In the genomic region with DNA sequence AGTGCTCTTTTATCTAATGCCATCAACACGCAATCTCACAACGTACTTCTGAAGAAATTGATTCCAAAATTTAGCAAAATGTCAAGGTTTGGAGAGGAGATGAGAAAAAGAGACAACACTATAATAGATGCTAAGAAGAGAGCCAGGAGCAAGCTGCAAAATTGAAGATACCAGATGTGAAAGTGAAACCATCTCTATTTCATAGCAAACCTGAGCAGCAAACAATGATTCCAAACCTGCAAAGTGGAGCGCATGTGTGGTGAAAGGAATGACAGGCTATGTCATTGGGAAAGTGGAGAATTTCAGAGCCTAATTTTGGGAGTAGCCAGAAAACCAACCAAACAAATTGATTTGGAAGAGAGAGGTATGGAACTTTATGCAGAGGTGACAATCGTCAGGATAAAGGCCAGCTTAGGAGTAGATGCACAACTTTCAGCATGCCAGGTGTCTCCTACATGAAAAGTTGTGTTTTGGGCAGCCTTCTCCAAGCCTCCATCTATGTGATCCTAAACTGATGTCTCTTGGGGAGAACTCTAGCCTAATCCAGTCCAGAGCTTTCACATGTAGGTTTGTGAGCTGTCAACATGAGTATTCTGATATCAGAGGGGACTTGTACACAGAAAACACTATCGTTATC, we compare ENCODE assay signal across 11 cellular contexts.
DNase-seq lines count a peak whose midpoint lies in the region; ATAC-seq and TF ChIP-seq lines count a peak whose summit lies in the region.
"Had no signal": no experiment of that assay in that cellular context is flagged by ENCODE, and none has a peak within 500 bp of the region (broad histone marks: within the 10 kb centered on the region; RNA-seq: fewer than 3 reads in every experiment).

No MANE protein-coding gene starts in this region.

- DNase-seq in NCI-H2107 treated with DMSO at 0.1 percent for 48 hours (lab: John Stamatoyannopoulos, UW; ENCODE audit: unreplicated experiment) (peak; percentile 44), NCI-H2107 (lab: John Stamatoyannopoulos, UW) (no peak), HUDEP-2 (lab: John Stamatoyannopoulos, UW; ENCODE audit: unreplicated experiment in 76 of 76) (no peak), activated gamma-delta T cell treated with Interleukin-2 at 50 U/mL for 16 hours (no peak), SHP77 (lab: John Stamatoyannopoulos, UW) (no peak)
- DNase-seq in activated T-helper 1 cell treated with anti-CD3 and anti-CD28 coated beads, Interleukin-12 subunit alpha, Interleukin-12 subunit beta, Interleukin-2, Interleukin-4 antibody, amounts not matched to agents 30 ng/mL and 10 ng/mL and 1 ng/mL, durations not matched to agents 14 hours and 24 hours and 36 hours (ENCODE audit: low spot score), result no peak
- DNase-seq in naive thymus-derived CD8-positive, alpha-beta T cell, result peak in 2 of 10 donors; percentile 9 to 13
- DNase-seq: ACHN, Right ventricle myocardium superior had no signal

- H3K27ac Mint-ChIP-seq in activated T-helper 1 cell treated with anti-CD3 and anti-CD28 coated beads, Interleukin-12 subunit alpha, Interleukin-12 subunit beta, Interleukin-2, Interleukin-4 antibody, amounts not matched to agents 30 ng/mL and 10 ng/mL and 1 ng/mL, durations not matched to agents 14 hours and 24 hours and 36 hours, result no peak overlapping the region
- H3K27ac Mint-ChIP-seq in naive thymus-derived CD8-positive, alpha-beta T cell, result peak overlapping the region in 7 of 10 donors; percentile 22 to 84 (median 57)

- H3K27me3 Mint-ChIP-seq in activated T-helper 1 cell treated with anti-CD3 and anti-CD28 coated beads, Interleukin-12 subunit alpha, Interleukin-12 subunit beta, Interleukin-2, Interleukin-4 antibody, amounts not matched to agents 30 ng/mL and 10 ng/mL and 1 ng/mL, durations not matched to agents 14 hours and 24 hours and 36 hours (ENCODE audit: insufficient read depth), result peaks cover 11% of the 10 kb centered on the region
- peaks cover 0 to 3% (median 0%) of the 10 kb centered on the region in 5 donors for H3K27me3 Mint-ChIP-seq in naive thymus-derived CD8-positive, alpha-beta T cell

- no peaks in the 10 kb centered on the region for H3K4me1 ChIP-seq in KMS-11 (ENCODE audit: low read depth, poor library complexity, severe bottlenecking)

- peak in 1 of 2 donors; percentile 45 for ATAC-seq in naive thymus-derived CD8-positive, alpha-beta T cell

- peak overlapping the region; percentile 1 for H3K4me3 Mint-ChIP-seq in activated T-helper 1 cell treated with anti-CD3 and anti-CD28 coated beads, Interleukin-12 subunit alpha, Interleukin-12 subunit beta, Interleukin-2, Interleukin-4 antibody, amounts not matched to agents 30 ng/mL and 10 ng/mL and 1 ng/mL, durations not matched to agents 14 hours and 24 hours and 36 hours
- peak overlapping the region; percentile 39 to 78 (median 66) for H3K4me3 Mint-ChIP-seq in naive thymus-derived CD8-positive, alpha-beta T cell

- H3K27me3 ChIP-seq in KMS-11 (ENCODE audit: insufficient read depth, low read depth), result no peaks in the 10 kb centered on the region

- intact Hi-C loops in activated T-helper 1 cell treated with anti-CD3 and anti-CD28 coated beads, Interleukin-12 subunit alpha, Interleukin-12 subunit beta, Interleukin-2, Interleukin-4 antibody, amounts not matched to agents 30 ng/mL and 10 ng/mL and 1 ng/mL, durations not matched to agents 14 hours and 24 hours and 36 hours (cut with micrococcal nuclease), result no loop called here

- H3K4me3 ChIP-seq in KMS-11 (IDR thresholded peaks at IDR 0.05; ENCODE audit: insufficient read depth, low read depth, low read length), result no peak overlapping the region

- peak overlapping the region; percentile 44 for H2AFZ ChIP-seq in KMS-11 (ENCODE audit: low read depth)

- no peak overlapping the region for H3K9ac ChIP-seq in KMS-11

- no peak overlapping the region for H3K27ac ChIP-seq in KMS-11
- H3K27ac ChIP-seq: epithelial cell of prostate had no signal

- H3K9me3 Mint-ChIP-seq in activated T-helper 1 cell treated with anti-CD3 and anti-CD28 coated beads, Interleukin-12 subunit alpha, Interleukin-12 subunit beta, Interleukin-2, Interleukin-4 antibody, amounts not matched to agents 30 ng/mL and 10 ng/mL and 1 ng/mL, durations not matched to agents 14 hours and 24 hours and 36 hours, result peaks cover 3% of the 10 kb centered on the region
- H3K9me3 Mint-ChIP-seq in naive thymus-derived CD8-positive, alpha-beta T cell, result peaks cover 0 to 4% (median 0%) of the 10 kb centered on the region in 9 donors

- H4K20me1 ChIP-seq in KMS-11 (ENCODE audit: insufficient read depth), result no peaks in the 10 kb centered on the region

- H3K36me3 ChIP-seq in KMS-11 (ENCODE audit: insufficient read depth), result no peaks in the 10 kb centered on the region

- peak overlapping the region; percentile 51 for H3K4me2 ChIP-seq in KMS-11

- no peaks in the 10 kb centered on the region for H3K79me2 ChIP-seq in KMS-11 (ENCODE audit: insufficient read depth, low read depth)

- no peaks in the 10 kb centered on the region for H3K36me3 Mint-ChIP-seq in activated T-helper 1 cell treated with anti-CD3 and anti-CD28 coated beads, Interleukin-12 subunit alpha, Interleukin-12 subunit beta, Interleukin-2, Interleukin-4 antibody, amounts not matched to agents 30 ng/mL and 10 ng/mL and 1 ng/mL, durations not matched to agents 14 hours and 24 hours and 36 hours (ENCODE audit: low read depth)
- peaks cover 0 to 4% (median 0%) of the 10 kb centered on the region in 3 donors for H3K36me3 Mint-ChIP-seq in naive thymus-derived CD8-positive, alpha-beta T cell

- POLR2A ChIA-PET in naive thymus-derived CD8-positive, alpha-beta T cell (lab: Charles Lee), result no interaction called here

- no peak for TF ChIP-seq CTCF in KMS-11 (conservative IDR thresholded peaks at IDR 0.05; ENCODE audit: low read depth, low read length)

- H3K4me1 Mint-ChIP-seq in activated T-helper 1 cell treated with anti-CD3 and anti-CD28 coated beads, Interleukin-12 subunit alpha, Interleukin-12 subunit beta, Interleukin-2, Interleukin-4 antibody, amounts not matched to agents 30 ng/mL and 10 ng/mL and 1 ng/mL, durations not matched to agents 14 hours and 24 hours and 36 hours (ENCODE audit: low read depth), result peaks cover 13% of the 10 kb centered on the region
- H3K4me1 Mint-ChIP-seq in naive thymus-derived CD8-positive, alpha-beta T cell, result peaks cover 6 to 13% (median 12%) of the 10 kb centered on the region in 4 donors
